15 cellular contexts compared by ENCODE assay signal in the genomic region with DNA sequence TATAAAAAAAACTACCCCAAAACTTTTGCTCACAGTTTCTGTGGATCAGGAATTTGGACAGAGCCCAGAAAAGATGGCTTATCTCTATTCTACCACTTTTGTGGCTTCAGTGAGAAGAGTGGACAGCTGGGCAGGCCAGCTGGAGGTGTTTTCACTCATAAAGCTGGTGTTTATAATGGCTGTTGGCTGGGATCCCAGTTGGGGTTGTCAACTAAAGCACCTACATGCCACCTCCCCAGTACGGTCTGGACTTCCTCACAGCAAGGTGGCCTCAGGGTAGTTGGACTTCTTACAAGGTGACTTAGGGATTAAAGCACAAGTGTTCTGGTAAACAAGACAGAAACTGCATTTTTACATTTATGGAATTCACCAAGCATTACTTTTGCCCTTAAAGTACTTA.
DNase-seq lines count a peak whose midpoint lies in the region; ATAC-seq lines count a peak whose summit lies in the region.
"Had no signal": no experiment of that assay in that cellular context is flagged by ENCODE, and none has a peak within 500 bp of the region (broad histone marks: within the 10 kb centered on the region; RNA-seq: fewer than 3 reads in every experiment).

No MANE protein-coding gene starts in this region.

- ATAC-seq in activated CD4-positive, CD25-positive, alpha-beta regulatory T cell treated with anti-CD3 and anti-CD28 coated beads, Interleukin-2, amount 50 U/mL, for 24 hours: no peak
- ATAC-seq: psoas muscle had no signal

- peak; percentile 83 for DNase-seq in COLO668 (lab: John Stamatoyannopoulos, UW; ENCODE audit: unreplicated experiment)
- peak; percentile 24 for DNase-seq in HT-29 (ENCODE audit: low spot score)
- peak; percentile 72 for DNase-seq in NCI-H345 (lab: John Stamatoyannopoulos, UW)
- DNase-seq in SHP77 (lab: John Stamatoyannopoulos, UW): peak; percentile 13 to 75
- DNase-seq in medulla oblongata (ENCODE audit: extremely low spot score): no peak
- DNase-seq in stimulated activated CD4-positive, alpha-beta T cell treated with anti-CD3 and anti-CD28 coated beads, Interleukin-2, amount 100 ng/mL, for 48 hours: no peak
- no peak for DNase-seq in activated T-cell treated with anti-CD3 and anti-CD28 coated beads, Interleukin-2, amount 50 U/mL, for 48 hours
- DNase-seq: activated CD8-positive, alpha-beta memory T cell treated with anti-CD3 and anti-CD28 coated beads, Interleukin-2, amount 50 U/mL, for 48 hours; activated gamma-delta T cell; DND-41; Kasumi-1; psoas muscle; stimulated activated CD4-positive, alpha-beta T cell treated with anti-CD3 and anti-CD28 coated beads, Interleukin-4, amount 100 ng/mL, for 24 hours; T-helper 1 cell had no signal

Comparison
In these comparisons a context has a peak if more than half of its experiments do, and no peak if none do; other contexts are left out.
1. DNase-seq: peak in COLO668 (single experiment), HT-29 (single experiment), NCI-H345 (single experiment) and SHP77 (2 of 2); none in medulla oblongata (single experiment), stimulated activated CD4-positive, alpha-beta T cell treated with anti-CD3 and anti-CD28 coated beads, Interleukin-2, amount 100 ng/mL, for 48 hours (0 of 2) and activated T-cell treated with anti-CD3 and anti-CD28 coated beads, Interleukin-2, amount 50 U/mL, for 48 hours (0 of 2).